Comparison of ENCODE assay signal across 8 cellular contexts in the genomic region with DNA sequence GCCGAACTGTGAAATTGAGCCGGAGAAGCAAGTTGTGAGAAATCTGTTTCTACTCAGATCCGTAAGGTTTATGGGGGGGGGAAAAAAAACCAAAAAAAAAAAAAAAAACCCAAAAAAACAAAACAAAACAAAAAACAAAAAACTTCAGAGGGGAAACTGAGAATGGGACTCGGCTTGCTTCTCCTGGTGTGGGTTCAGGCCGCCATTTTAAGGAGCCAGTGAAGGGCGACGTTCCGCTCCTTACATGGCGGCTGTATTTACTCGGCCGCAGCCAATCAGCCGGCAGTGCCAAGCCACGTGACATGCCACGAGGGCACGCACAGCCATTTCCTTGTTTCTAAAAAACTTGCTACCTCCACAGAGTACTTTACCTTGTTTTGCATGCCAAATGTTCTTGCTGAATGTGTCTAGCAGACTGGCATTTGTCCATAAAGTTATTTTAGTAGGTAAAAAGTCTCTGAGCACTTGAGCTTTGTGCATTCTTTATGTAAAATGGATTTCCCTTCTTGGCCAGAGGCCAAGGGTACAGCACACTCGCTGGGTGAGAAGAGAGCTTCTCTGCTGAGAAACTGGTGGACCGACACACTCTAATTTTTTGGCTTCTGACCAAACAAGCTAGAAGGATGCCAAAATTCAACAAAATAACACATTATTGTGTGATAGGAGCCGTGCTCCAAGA.
DNase-seq lines count a peak whose midpoint lies in the region; ATAC-seq and TF ChIP-seq lines count a peak whose summit lies in the region.

No MANE protein-coding gene starts in this region.

- peak; percentile 80 to 88 (median 82) for ATAC-seq in right lobe of liver
- ATAC-seq in activated CD8-positive, alpha-beta T cell treated with anti-CD3 and anti-CD28 coated beads, Interleukin-2, amount 10 ng/mL, durations not matched to agents 7 days and 5 days = no peak

- H3K4me2 ChIP-seq in mesendoderm (ENCODE audit: low read length) = no peak overlapping the region

- H3K27ac ChIP-seq in colonic mucosa (peak overlapping the region; percentile 51), right lobe of liver (peak overlapping the region; percentile 72 to 84 (median 80)), mesendoderm (ENCODE audit: low read depth, low read length) (no peak overlapping the region)

- CTCF ChIA-PET in activated CD8-positive, alpha-beta T cell treated with anti-CD3 and anti-CD28 coated beads, Interleukin-2, amount 10 ng/mL, durations not matched to agents 7 days and 5 days (lab: Charles Lee) = no interaction called here

- H3K18ac ChIP-seq in mesendoderm (ENCODE audit: low read length) = no peak overlapping the region

- H2AK5ac ChIP-seq in mesendoderm (ENCODE audit: low read length) = no peak overlapping the region

- intact Hi-C loops in colonic mucosa (cut with DNase I) = no loop called here
- intact Hi-C loops in right lobe of liver (cut with DNase I) = no loop called here

- H3K36me3 ChIP-seq in colonic mucosa (no peaks in the 10 kb centered on the region), right lobe of liver (no peaks in the 10 kb centered on the region), mesendoderm (ENCODE audit: control insufficient read depth, insufficient read depth, low read length) (no peaks in the 10 kb centered on the region)

- peak; percentile 95 for DNase-seq in Ammon's horn (ENCODE audit: low spot score)
- DNase-seq in NCI-H2171 (lab: John Stamatoyannopoulos, UW) = peak; percentile 74
- peak; percentile 82 for DNase-seq in colonic mucosa
- DNase-seq in right lobe of liver = peak; percentile 90 to 93 (median 92)
- DNase-seq in type B pancreatic cell (ENCODE audit: extremely low spot score, unreplicated experiment) = no peak
- no peak for DNase-seq in mesendoderm
- no peak for DNase-seq in activated CD8-positive, alpha-beta T cell treated with anti-CD3 and anti-CD28 coated beads, Interleukin-2, amount 10 ng/mL, durations not matched to agents 7 days and 5 days
- DNase-seq in GM10266 (ENCODE audit: extremely low spot score) = no peak

- peaks cover 3% of the 10 kb centered on the region for H3K27me3 Mint-ChIP-seq in type B pancreatic cell
- peaks cover 11% of the 10 kb centered on the region for H3K27me3 Mint-ChIP-seq in activated CD8-positive, alpha-beta T cell treated with anti-CD3 and anti-CD28 coated beads, Interleukin-2, amount 10 ng/mL, durations not matched to agents 7 days and 5 days (ENCODE audit: low read depth)

- no peaks in the 10 kb centered on the region for H3K9me3 Mint-ChIP-seq in type B pancreatic cell
- no peaks in the 10 kb centered on the region for H3K9me3 Mint-ChIP-seq in activated CD8-positive, alpha-beta T cell treated with anti-CD3 and anti-CD28 coated beads, Interleukin-2, amount 10 ng/mL, durations not matched to agents 7 days and 5 days (ENCODE audit: insufficient read depth)

- no peak overlapping the region for H3K56ac ChIP-seq in mesendoderm (ENCODE audit: low read length)

- H2BK120ac ChIP-seq in mesendoderm (ENCODE audit: low read depth, low read length) = no peak overlapping the region

- no peaks in the 10 kb centered on the region for H3K4me1 ChIP-seq in colonic mucosa
- peaks cover 0 to 40% (median 18%) of the 10 kb centered on the region in 4 donors for H3K4me1 ChIP-seq in right lobe of liver
- no peaks in the 10 kb centered on the region for H3K4me1 ChIP-seq in mesendoderm (ENCODE audit: control insufficient read depth, low read depth, low read length)

- H3K9me3 ChIP-seq in colonic mucosa (no peaks in the 10 kb centered on the region), right lobe of liver (no peaks in the 10 kb centered on the region)

- H3K27ac Mint-ChIP-seq in type B pancreatic cell = no peak overlapping the region
- no peak overlapping the region for H3K27ac Mint-ChIP-seq in activated CD8-positive, alpha-beta T cell treated with anti-CD3 and anti-CD28 coated beads, Interleukin-2, amount 10 ng/mL, durations not matched to agents 7 days and 5 days

- no peak overlapping the region for H4K8ac ChIP-seq in mesendoderm (ENCODE audit: low read depth, low read length)

- no peak for TF ChIP-seq POLR2A in right lobe of liver (IDR thresholded peaks at IDR 0.05)

- 6% methylated on average over 13 of the region's 18 CpGs for WGBS in right lobe of liver (ENCODE audit: insufficient coverage, low coverage, low lambda C conversion rate, missing lambda C conversion rate)
- no CpG with 5 or more reads among the region's 18 CpGs for WGBS in mesendoderm (ENCODE audit: extremely low coverage, insufficient coverage, low lambda C conversion rate)

- H3K23ac ChIP-seq in mesendoderm (ENCODE audit: low read length) = no peak overlapping the region

- H3K4me1 Mint-ChIP-seq in type B pancreatic cell (ENCODE audit: unreplicated experiment) = peaks cover 50% of the 10 kb centered on the region
- H3K4me1 Mint-ChIP-seq in activated CD8-positive, alpha-beta T cell treated with anti-CD3 and anti-CD28 coated beads, Interleukin-2, amount 10 ng/mL, durations not matched to agents 7 days and 5 days (ENCODE audit: low read depth) = no peaks in the 10 kb centered on the region

- peak overlapping the region; percentile 45 for H3K4me3 Mint-ChIP-seq in type B pancreatic cell
- no peak overlapping the region for H3K4me3 Mint-ChIP-seq in activated CD8-positive, alpha-beta T cell treated with anti-CD3 and anti-CD28 coated beads, Interleukin-2, amount 10 ng/mL, durations not matched to agents 7 days and 5 days

- peak overlapping the region; percentile 26 for H3K4me3 ChIP-seq in colonic mucosa
- peak overlapping the region; percentile 33 to 58 (median 49) for H3K4me3 ChIP-seq in right lobe of liver
- H3K4me3 ChIP-seq in mesendoderm (ENCODE audit: low read length) = no peak overlapping the region

- POLR2A ChIA-PET in activated CD8-positive, alpha-beta T cell treated with anti-CD3 and anti-CD28 coated beads, Interleukin-2, amount 10 ng/mL, durations not matched to agents 7 days and 5 days (lab: Charles Lee) = no interaction called here

- no peak overlapping the region for H3K4ac ChIP-seq in mesendoderm (ENCODE audit: low read depth, low read length)

- H3K79me2 ChIP-seq in mesendoderm (ENCODE audit: control insufficient read depth, insufficient read depth, low read length) = no peaks in the 10 kb centered on the region

- H3K36me3 Mint-ChIP-seq in type B pancreatic cell = peaks cover 5% of the 10 kb centered on the region
- no peaks in the 10 kb centered on the region for H3K36me3 Mint-ChIP-seq in activated CD8-positive, alpha-beta T cell treated with anti-CD3 and anti-CD28 coated beads, Interleukin-2, amount 10 ng/mL, durations not matched to agents 7 days and 5 days (ENCODE audit: low read depth)

- H3K27me3 ChIP-seq in colonic mucosa (no peaks in the 10 kb centered on the region), right lobe of liver (no peaks in the 10 kb centered on the region), mesendoderm (ENCODE audit: insufficient read depth, low read length, poor library complexity) (no peaks in the 10 kb centered on the region)

- no peak for TF ChIP-seq CTCF in colonic mucosa (IDR thresholded peaks at IDR 0.05)
- no peak for TF ChIP-seq CTCF in right lobe of liver (IDR thresholded peaks at IDR 0.05)
- no peak for TF ChIP-seq CTCF in type B pancreatic cell (conservative IDR thresholded peaks at IDR 0.05)
- TF ChIP-seq CTCF in GM10266 (IDR thresholded peaks at IDR 0.05; ENCODE audit: control insufficient read depth, insufficient read depth, low read depth, missing control alignments) = no peak

- H3K79me1 ChIP-seq in mesendoderm (ENCODE audit: low read length) = no peaks in the 10 kb centered on the region

- H2BK5ac ChIP-seq in mesendoderm (ENCODE audit: low read length) = no peak overlapping the region

- no peak overlapping the region for H4K5ac ChIP-seq in mesendoderm (ENCODE audit: low read length)

- no peak overlapping the region for H2BK15ac ChIP-seq in mesendoderm (replicated peaks; ENCODE audit: low read depth)

- H3K9ac ChIP-seq in colonic mucosa (ENCODE audit: low read depth in 2 of 2, low read length in 2 of 2) (peak overlapping the region; percentile 28 to 53), mesendoderm (ENCODE audit: low read length) (no peak overlapping the region)

Comparison
In these comparisons a context has a peak if more than half of its experiments do, and no peak if none do; other contexts are left out.
1. DNase-seq: peak in Ammon's horn (single experiment), NCI-H2171 (single experiment), colonic mucosa (single experiment) and right lobe of liver (3 of 3); none in type B pancreatic cell (single experiment), mesendoderm (single experiment), activated CD8-positive, alpha-beta T cell treated with anti-CD3 and anti-CD28 coated beads, Interleukin-2, amount 10 ng/mL, durations not matched to agents 7 days and 5 days (single experiment) and GM10266 (single experiment).